In genomic region chr4:109323348-109323747, GRCh38 we compare ENCODE assay signal across 29 cellular contexts.
"Had no signal": no experiment of that assay in that cellular context is flagged by ENCODE, and none has a peak within 500 bp of the region (broad histone marks: within the 10 kb centered on the region; RNA-seq: fewer than 3 reads in every experiment).

No MANE protein-coding gene starts in this region.

- H3K27me3 ChIP-seq: stomach, suprapubic skin, testis, thyroid gland, tibial artery, tibial nerve, transverse colon, upper lobe of left lung, upper lobe of right lung, uterus, vagina had no signal

- H3K4me1 ChIP-seq: stomach, suprapubic skin, testis, tibial artery, tibial nerve, transverse colon, upper lobe of left lung, upper lobe of right lung, uterus, vagina had no signal

- H3K27ac ChIP-seq: stomach, suprapubic skin, testis, thoracic aorta, thyroid gland, tibial artery, tibial nerve, transverse colon, upper lobe of left lung, upper lobe of right lung, uterus, vagina had no signal

- H3K4me3 Mint-ChIP-seq: stimulated activated effector memory CD8-positive, alpha-beta T cell treated with anti-CD3 and anti-CD28 coated beads, Interleukin-12 subunit alpha, Interleukin-12 subunit beta, amount 100 ng/mL, for 72 hours; stimulated activated memory B cell treated with anti-CD40 and anti-IgM and Interleukin-4, amounts not matched to agents 10 μg/mL and 1 μg/mL and 100 μg/mL, for 72 hours; stimulated activated naive B cell treated with anti-CD40 and anti-IgM and Interleukin-4, amounts not matched to agents 10 μg/mL and 1 μg/mL and 100 μg/mL, for 72 hours; stimulated activated naive CD8-positive, alpha-beta T cell treated with anti-CD3 and anti-CD28 coated beads, Interleukin-15, amount 100 ng/mL, for 72 hours; stimulated activated naive CD8-positive, alpha-beta T cell treated with anti-CD3 and anti-CD28 coated beads, Interleukin-15, Interleukin-2, amounts not matched to agents 100 ng/mL and 50 ng/mL, for 24 hours; type B pancreatic cell had no signal

- DNase-seq: stimulated activated CD4-positive, alpha-beta T cell treated with anti-CD3 and anti-CD28 coated beads, Interleukin-2, amount 100 ng/mL, for 48 hours; stimulated activated CD4-positive, alpha-beta T cell treated with anti-CD3 and anti-CD28 coated beads, Interleukin-4, amount 100 ng/mL, for 1 hour; stimulated activated CD4-positive, alpha-beta T cell treated with anti-CD3 and anti-CD28 coated beads, Interleukin-4, amount 100 ng/mL, for 24 hours; stimulated activated CD4-positive, alpha-beta T cell treated with anti-CD3 and anti-CD28 coated beads, Interleukin-4, amount 100 ng/mL, for 4 hours; stimulated activated CD8-positive, alpha-beta memory T cell treated with anti-CD3 and anti-CD28 coated beads, Interleukin-4, amount 100 ng/mL, for 48 hours; stimulated activated naive B cell treated with anti-CD40 and anti-IgM and Interleukin-4, amounts not matched to agents 10 μg/mL and 1 μg/mL and 100 μg/mL, for 72 hours; stimulated activated naive CD4-positive, alpha-beta T cell; stimulated activated naive CD4-positive, alpha-beta T cell treated with Interleukin-2 at 50 U/mL for 16 hours; stimulated activated naive CD8-positive, alpha-beta T cell treated with anti-CD3 and anti-CD28 coated beads, Interleukin-15, amount 100 ng/mL, for 72 hours; stimulated activated naive CD8-positive, alpha-beta T cell treated with anti-CD3 and anti-CD28 coated beads, Interleukin-15, Interleukin-2, amounts not matched to agents 100 U/mL and 50 U/mL, for 24 hours; stomach; substantia nigra; testis; thyroid gland; tibial artery; transverse colon; trophoblast cell; upper lobe of left lung; upper lobe of right lung; uterus had no signal

- H3K9me3 ChIP-seq: suprapubic skin, testis, thoracic aorta, thyroid gland, upper lobe of right lung, uterus, vagina had no signal

- H3K36me3 ChIP-seq: stomach, suprapubic skin, thoracic aorta, thyroid gland, tibial artery, tibial nerve, transverse colon, upper lobe of left lung, upper lobe of right lung, uterus, vagina had no signal

- H3K27me3 Mint-ChIP-seq: stimulated activated memory B cell treated with anti-CD40 and anti-IgM and Interleukin-4, amounts not matched to agents 10 μg/mL and 1 μg/mL and 100 μg/mL, for 72 hours; stimulated activated naive CD8-positive, alpha-beta T cell treated with anti-CD3 and anti-CD28 coated beads, Interleukin-15, amount 100 ng/mL, for 72 hours; stimulated activated naive CD8-positive, alpha-beta T cell treated with anti-CD3 and anti-CD28 coated beads, Interleukin-15, Interleukin-2, amounts not matched to agents 100 ng/mL and 50 ng/mL, for 24 hours; type B pancreatic cell had no signal

- H3K4me1 Mint-ChIP-seq: stimulated activated effector memory CD8-positive, alpha-beta T cell treated with anti-CD3 and anti-CD28 coated beads, Interleukin-12 subunit alpha, Interleukin-12 subunit beta, amount 100 ng/mL, for 72 hours; stimulated activated memory B cell treated with anti-CD40 and anti-IgM and Interleukin-4, amounts not matched to agents 10 μg/mL and 1 μg/mL and 100 μg/mL, for 72 hours; stimulated activated naive CD8-positive, alpha-beta T cell treated with anti-CD3 and anti-CD28 coated beads, Interleukin-15, amount 100 ng/mL, for 72 hours had no signal

- H3K36me3 Mint-ChIP-seq: stimulated activated effector memory CD8-positive, alpha-beta T cell treated with anti-CD3 and anti-CD28 coated beads, Interleukin-12 subunit alpha, Interleukin-12 subunit beta, amount 100 ng/mL, for 72 hours; type B pancreatic cell had no signal

- FAIRE-seq: urothelium cell line had no signal

- H3K4me3 ChIP-seq: stomach, suprapubic skin, testis, thoracic aorta, thyroid gland, tibial artery, tibial nerve, transverse colon, upper lobe of left lung, upper lobe of right lung, uterus, vagina had no signal

- H3K27ac Mint-ChIP-seq: stimulated activated effector memory CD8-positive, alpha-beta T cell treated with anti-CD3 and anti-CD28 coated beads, Interleukin-12 subunit alpha, Interleukin-12 subunit beta, amount 100 ng/mL, for 72 hours; stimulated activated memory B cell treated with anti-CD40 and anti-IgM and Interleukin-4, amounts not matched to agents 10 μg/mL and 1 μg/mL and 100 μg/mL, for 72 hours; stimulated activated naive B cell treated with anti-CD40 and anti-IgM and Interleukin-4, amounts not matched to agents 10 μg/mL and 1 μg/mL and 100 μg/mL, for 72 hours; stimulated activated naive CD8-positive, alpha-beta T cell treated with anti-CD3 and anti-CD28 coated beads, Interleukin-15, amount 100 ng/mL, for 72 hours; stimulated activated naive CD8-positive, alpha-beta T cell treated with anti-CD3 and anti-CD28 coated beads, Interleukin-15, Interleukin-2, amounts not matched to agents 100 ng/mL and 50 ng/mL, for 24 hours; type B pancreatic cell had no signal
